Comparison of ENCODE assay signal across 1 cellular context in the genomic region with DNA sequence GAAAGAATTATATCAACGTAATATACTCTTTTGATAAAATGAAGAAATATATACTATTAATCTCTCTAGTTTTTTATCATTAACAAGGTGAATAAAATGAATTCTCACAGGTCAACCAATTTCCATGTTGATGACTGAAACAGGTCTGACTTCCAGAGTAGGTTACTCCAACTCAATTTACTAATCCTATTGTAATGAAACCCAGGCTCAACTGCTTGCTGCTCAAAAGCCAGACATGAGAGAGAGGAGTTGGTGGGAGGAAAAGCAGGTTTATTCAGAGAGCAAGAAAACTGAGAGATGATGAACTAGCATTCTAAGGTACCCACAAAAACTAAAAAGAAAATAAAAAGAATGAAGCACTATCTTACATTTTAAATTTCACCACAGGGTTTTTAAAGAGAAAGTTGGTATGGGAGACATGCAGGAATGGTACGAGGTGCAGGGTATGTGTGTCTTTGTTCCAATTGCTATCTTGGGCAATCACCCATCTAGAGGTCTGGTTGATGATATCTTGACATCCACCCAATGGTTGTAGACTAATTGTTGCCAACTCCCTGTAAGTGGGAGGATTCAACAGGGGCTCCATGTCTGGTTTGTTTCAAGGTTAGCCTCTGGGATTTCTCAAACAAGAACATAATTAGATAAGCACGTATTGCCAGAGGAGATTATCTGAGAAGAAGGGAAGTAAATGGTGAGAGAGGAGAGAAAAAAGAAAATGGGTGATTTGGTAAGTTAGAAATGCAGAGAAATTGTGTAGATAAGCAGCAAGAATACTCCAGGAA.
TF ChIP-seq lines count a peak whose summit lies in the region.

No MANE protein-coding gene starts in this region.

TF ChIP-seq in SK-N-SH treated with all-trans-retinoic acid at 6 μM for 48 hours, 23 proteins besides CTCF, POLR2A, EP300 and RAD21 (continued from another document):
- TF ChIP-seq CSRNP3 (CRISPR knock-in tag; IDR thresholded peaks at IDR 0.05): peak; percentile 97
- TF ChIP-seq, protein P1, sequence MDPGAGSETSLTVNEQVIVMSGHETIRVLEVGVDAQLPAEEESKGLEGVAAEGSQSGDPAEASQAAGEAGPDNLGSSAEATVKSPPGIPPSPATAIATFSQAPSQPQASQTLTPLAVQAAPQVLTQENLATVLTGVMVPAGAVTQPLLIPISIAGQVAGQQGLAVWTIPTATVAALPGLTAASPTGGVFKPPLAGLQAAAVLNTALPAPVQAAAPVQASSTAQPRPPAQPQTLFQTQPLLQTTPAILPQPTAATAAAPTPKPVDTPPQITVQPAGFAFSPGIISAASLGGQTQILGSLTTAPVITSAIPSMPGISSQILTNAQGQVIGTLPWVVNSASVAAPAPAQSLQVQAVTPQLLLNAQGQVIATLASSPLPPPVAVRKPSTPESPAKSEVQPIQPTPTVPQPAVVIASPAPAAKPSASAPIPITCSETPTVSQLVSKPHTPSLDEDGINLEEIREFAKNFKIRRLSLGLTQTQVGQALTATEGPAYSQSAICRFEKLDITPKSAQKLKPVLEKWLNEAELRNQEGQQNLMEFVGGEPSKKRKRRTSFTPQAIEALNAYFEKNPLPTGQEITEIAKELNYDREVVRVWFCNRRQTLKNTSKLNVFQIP (CRISPR knock-in tag; IDR thresholded peaks at IDR 0.05; ENCODE audit: borderline replicate concordance, low read depth): no peak
